Comparison of ENCODE assay signal across 1 cellular context in the genomic region with DNA sequence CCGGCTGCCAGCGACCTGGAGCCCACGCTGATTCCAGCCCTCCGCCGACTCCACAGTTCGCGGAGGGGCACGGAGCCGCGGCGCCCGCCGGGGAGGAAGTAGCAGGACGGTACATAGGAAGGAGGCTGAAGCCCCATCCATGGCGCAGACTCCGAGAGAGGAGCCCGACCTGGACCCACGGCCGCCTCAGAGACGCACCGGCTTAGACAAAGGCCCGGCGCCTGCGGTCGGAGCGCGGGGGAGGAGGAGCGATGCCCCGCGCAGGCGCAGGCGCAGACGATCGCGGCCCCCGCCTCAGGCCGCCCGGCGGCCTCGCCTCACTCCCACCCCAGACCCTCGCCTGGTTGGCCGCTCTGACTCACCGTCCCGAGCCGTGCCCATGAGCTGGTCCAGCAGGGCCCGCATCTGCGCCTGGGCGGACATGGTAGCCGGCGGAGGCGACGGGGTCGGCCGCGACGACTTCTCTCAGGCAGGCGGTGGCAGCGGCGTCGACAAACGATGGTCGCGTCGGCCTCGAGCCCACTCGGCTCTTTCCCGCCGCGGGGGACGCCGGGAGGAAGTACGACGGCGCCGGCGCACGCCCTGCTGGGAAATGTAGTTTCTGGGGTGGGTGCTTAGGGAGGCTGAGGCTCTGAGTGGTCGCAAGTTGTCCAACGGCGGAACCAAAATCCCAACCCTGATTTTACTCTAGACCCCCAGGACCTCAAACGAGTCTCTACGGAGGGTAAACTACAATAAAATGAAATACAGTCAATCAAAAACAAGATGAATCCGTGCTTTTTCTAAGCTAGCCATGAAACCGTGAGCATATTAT.
TF ChIP-seq lines count a peak whose summit lies in the region.

A gene with protein sequence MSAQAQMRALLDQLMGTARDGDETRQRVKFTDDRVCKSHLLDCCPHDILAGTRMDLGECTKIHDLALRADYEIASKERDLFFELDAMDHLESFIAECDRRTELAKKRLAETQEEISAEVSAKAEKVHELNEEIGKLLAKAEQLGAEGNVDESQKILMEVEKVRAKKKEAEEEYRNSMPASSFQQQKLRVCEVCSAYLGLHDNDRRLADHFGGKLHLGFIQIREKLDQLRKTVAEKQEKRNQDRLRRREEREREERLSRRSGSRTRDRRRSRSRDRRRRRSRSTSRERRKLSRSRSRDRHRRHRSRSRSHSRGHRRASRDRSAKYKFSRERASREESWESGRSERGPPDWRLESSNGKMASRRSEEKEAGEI (minus strand): TSS at position 533 of the 814 bp plus-strand sequence. CDS start 110 bp downstream, at position 423.

TF ChIP-seq in HCT116, 20 proteins besides CTCF, POLR2A, EP300 and RAD21 (continued from another document):
- TF ChIP-seq, protein P1, sequence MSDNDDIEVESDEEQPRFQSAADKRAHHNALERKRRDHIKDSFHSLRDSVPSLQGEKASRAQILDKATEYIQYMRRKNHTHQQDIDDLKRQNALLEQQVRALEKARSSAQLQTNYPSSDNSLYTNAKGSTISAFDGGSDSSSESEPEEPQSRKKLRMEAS (IDR thresholded peaks at IDR 0.05): peak; percentile 92
- TF ChIP-seq ZFX (IDR thresholded peaks at IDR 0.05): peak; percentile 90
- TF ChIP-seq SP1 (IDR thresholded peaks at IDR 0.05; ENCODE audit: low read depth): no peak
- peak; percentile 32 for TF ChIP-seq YY1 (IDR thresholded peaks at IDR 0.05; ENCODE audit: extremely low read depth, insufficient replicate concordance, low read depth, low read length)
- TF ChIP-seq EGR1 (IDR thresholded peaks at IDR 0.05; ENCODE audit: low read depth): peak; percentile 73
- peak; percentile 93 for TF ChIP-seq POLR2AphosphoS5 (IDR thresholded peaks at IDR 0.05; ENCODE audit: low read depth, low read length)
- TF ChIP-seq FOSL1 (IDR thresholded peaks at IDR 0.05; ENCODE audit: low read depth): no peak
- TF ChIP-seq, protein P2, sequence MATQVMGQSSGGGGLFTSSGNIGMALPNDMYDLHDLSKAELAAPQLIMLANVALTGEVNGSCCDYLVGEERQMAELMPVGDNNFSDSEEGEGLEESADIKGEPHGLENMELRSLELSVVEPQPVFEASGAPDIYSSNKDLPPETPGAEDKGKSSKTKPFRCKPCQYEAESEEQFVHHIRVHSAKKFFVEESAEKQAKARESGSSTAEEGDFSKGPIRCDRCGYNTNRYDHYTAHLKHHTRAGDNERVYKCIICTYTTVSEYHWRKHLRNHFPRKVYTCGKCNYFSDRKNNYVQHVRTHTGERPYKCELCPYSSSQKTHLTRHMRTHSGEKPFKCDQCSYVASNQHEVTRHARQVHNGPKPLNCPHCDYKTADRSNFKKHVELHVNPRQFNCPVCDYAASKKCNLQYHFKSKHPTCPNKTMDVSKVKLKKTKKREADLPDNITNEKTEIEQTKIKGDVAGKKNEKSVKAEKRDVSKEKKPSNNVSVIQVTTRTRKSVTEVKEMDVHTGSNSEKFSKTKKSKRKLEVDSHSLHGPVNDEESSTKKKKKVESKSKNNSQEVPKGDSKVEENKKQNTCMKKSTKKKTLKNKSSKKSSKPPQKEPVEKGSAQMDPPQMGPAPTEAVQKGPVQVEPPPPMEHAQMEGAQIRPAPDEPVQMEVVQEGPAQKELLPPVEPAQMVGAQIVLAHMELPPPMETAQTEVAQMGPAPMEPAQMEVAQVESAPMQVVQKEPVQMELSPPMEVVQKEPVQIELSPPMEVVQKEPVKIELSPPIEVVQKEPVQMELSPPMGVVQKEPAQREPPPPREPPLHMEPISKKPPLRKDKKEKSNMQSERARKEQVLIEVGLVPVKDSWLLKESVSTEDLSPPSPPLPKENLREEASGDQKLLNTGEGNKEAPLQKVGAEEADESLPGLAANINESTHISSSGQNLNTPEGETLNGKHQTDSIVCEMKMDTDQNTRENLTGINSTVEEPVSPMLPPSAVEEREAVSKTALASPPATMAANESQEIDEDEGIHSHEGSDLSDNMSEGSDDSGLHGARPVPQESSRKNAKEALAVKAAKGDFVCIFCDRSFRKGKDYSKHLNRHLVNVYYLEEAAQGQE (IDR thresholded peaks at IDR 0.05; ENCODE audit: low read depth): no peak
- TF ChIP-seq, protein P3, sequence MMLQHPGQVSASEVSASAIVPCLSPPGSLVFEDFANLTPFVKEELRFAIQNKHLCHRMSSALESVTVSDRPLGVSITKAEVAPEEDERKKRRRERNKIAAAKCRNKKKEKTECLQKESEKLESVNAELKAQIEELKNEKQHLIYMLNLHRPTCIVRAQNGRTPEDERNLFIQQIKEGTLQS (IDR thresholded peaks at IDR 0.05): no peak
TF ChIP-seq in HCT116: peak in this region for 6.
